ENCODE assay signal across 17 cellular contexts in genomic region chr11:1507381-1508140, GRCh38. TPM values are rescaled to one million over a fixed set of nuclear protein-coding genes. Genes with fewer than 3 reads are reported as not detected.
A peak's percentile ranks its signal among the peaks of the same experiment; 100 is the strongest.
DNase-seq lines count a peak whose midpoint lies in the region; ATAC-seq and TF ChIP-seq lines count a peak whose summit lies in the region.
"Had no signal": no experiment of that assay in that cellular context is flagged by ENCODE, and none has a peak within 500 bp of the region (broad histone marks: within the 10 kb centered on the region; RNA-seq: fewer than 3 reads in every experiment).

No MANE protein-coding gene starts in this region.

- H2BK20ac ChIP-seq in IMR-90 (ENCODE audit: low read depth, low read length): no peak overlapping the region

- POLR2A ChIA-PET in IMR-90 (lab: Charles Lee; ENCODE audit: unreplicated experiment): no interaction called here
- POLR2A ChIA-PET in MCF 10A (lab: Yijun Ruan, JAX): interaction anchor here (0.5 kb wide), 1 partner anchor 172 kb away, joined by 4 read pairs; no protein-coding TSS in a partner anchor

- H3K36me3 ChIP-seq in IMR-90 (ENCODE audit: control insufficient read depth, insufficient read depth, low read length): no peaks in the 10 kb centered on the region
- H3K36me3 ChIP-seq in endodermal cell (ENCODE audit: control insufficient read depth, insufficient read depth, low read length): no peaks in the 10 kb centered on the region
- no peaks in the 10 kb centered on the region for H3K36me3 ChIP-seq in tibial artery
- H3K36me3 ChIP-seq in brain microvascular endothelial cell (replicated peaks): no peaks in the 10 kb centered on the region
- H3K36me3 ChIP-seq: esophagus muscularis mucosa, uterus had no signal

- H2BK120ac ChIP-seq in IMR-90 (ENCODE audit: low read depth, low read length): no peak overlapping the region

- H3K4me3 ChIP-seq in IMR-90 (ENCODE audit: insufficient read depth, low read depth, low read length): no peak overlapping the region
- no peak overlapping the region for H3K4me3 ChIP-seq in endodermal cell (ENCODE audit: low read length)
- H3K4me3 ChIP-seq in tibial artery: peak overlapping the region; percentile 6 to 23
- H3K4me3 ChIP-seq in brain microvascular endothelial cell (ENCODE audit: low read depth, low read length): no peak overlapping the region
- H3K4me3 ChIP-seq: esophagus muscularis mucosa, uterus had no signal

- H2AK9ac ChIP-seq in IMR-90 (replicated peaks; ENCODE audit: low read depth, low read length, poor library complexity): peak overlapping the region; percentile 24

- CTCF ChIA-PET in IMR-90 (lab: Yijun Ruan, JAX) (no interaction called here), MCF 10A (lab: Yijun Ruan, JAX) (interaction anchor here (0.6 kb wide), 1 partner anchor 209 kb away, joined by 3 read pairs; no protein-coding TSS in a partner anchor)

- peaks cover 3% of the 10 kb centered on the region; the same call in 1 of the 2 replicates for H3K9me1 ChIP-seq in IMR-90 (ENCODE audit: insufficient read depth, low read length)

- no peak overlapping the region for H4K5ac ChIP-seq in IMR-90 (ENCODE audit: low read depth, low read length)

- no peak for TF ChIP-seq POLR2A in IMR-90 (IDR thresholded peaks at IDR 0.05; ENCODE audit: low read depth, low read length)

- no peak overlapping the region for H3K4me2 ChIP-seq in IMR-90 (ENCODE audit: low read depth, low read length)

- H3K56ac ChIP-seq in IMR-90 (ENCODE audit: extremely low read depth, insufficient read depth, low read length): no peak overlapping the region

- DNase-seq in IMR-90 (no peak), endodermal cell (no peak), midbrain (lab: John Stamatoyannopoulos, UW) (peak; percentile 45), tibial artery (peak; percentile 59 to 92), brain microvascular endothelial cell (no peak), MCF 10A (ENCODE audit: unreplicated experiment) (no peak)
- DNase-seq: activated B cell treated with CpG ODN at 0.5 μM for 24 hours; HCEC 1CT; NCI-H1105 treated with DMSO at 0.1 percent for 48 hours; NCI-H526; SHP77; stimulated activated CD4-positive, alpha-beta T cell treated with anti-CD3 and anti-CD28 coated beads, Interleukin-2, amount 100 ng/mL, for 24 hours; stimulated activated naive CD8-positive, alpha-beta T cell treated with anti-CD3 and anti-CD28 coated beads, Interleukin-15, amount 100 ng/mL, for 72 hours; uterus had no signal

- no peak overlapping the region for H4K91ac ChIP-seq in IMR-90 (ENCODE audit: insufficient read depth, low read depth, low read length)

- H3K14ac ChIP-seq in IMR-90 (replicated peaks; ENCODE audit: low read depth, low read length): no peak overlapping the region

- H3K9me3 Mint-ChIP-seq in endodermal cell: no peaks in the 10 kb centered on the region
- no peaks in the 10 kb centered on the region for H3K9me3 Mint-ChIP-seq in MCF 10A (ENCODE audit: unreplicated experiment)
- H3K9me3 Mint-ChIP-seq: activated B cell treated with CpG ODN at 0.5 μM for 24 hours; stimulated activated naive CD8-positive, alpha-beta T cell treated with anti-CD3 and anti-CD28 coated beads, Interleukin-15, amount 100 ng/mL, for 72 hours; T-helper 1 cell treated with Interleukin-12 subunit alpha and Interleukin-12 subunit beta and Interleukin-4 antibody, amounts not matched to agents 30 μg/mL and 1 μg/mL, for 36 hours had no signal

- no peak overlapping the region for H2BK5ac ChIP-seq in IMR-90 (ENCODE audit: low read depth, low read length, poor library complexity, severe bottlenecking)

- H3K4me1 Mint-ChIP-seq in endodermal cell: peaks cover 7% of the 10 kb centered on the region
- no peaks in the 10 kb centered on the region for H3K4me1 Mint-ChIP-seq in MCF 10A (ENCODE audit: insufficient read depth, unreplicated experiment)

- 27% methylated on average over 2 of the region's 21 CpGs; no CpG with 5 or more reads in 1 of the 2 experiments for WGBS in IMR-90 (ENCODE audit: extremely low coverage in 2 of 2, insufficient read length in 1 of 2), 2 experiments
- WGBS in endodermal cell (ENCODE audit: insufficient coverage in 1 of 2, insufficient read length in 1 of 2), 2 experiments: 79 to 87% methylated on average over 13 to 21 of the region's 21 CpGs

- H3K4me3 Mint-ChIP-seq in endodermal cell (no peak overlapping the region), MCF 10A (ENCODE audit: unreplicated experiment) (no peak overlapping the region)
- H3K4me3 Mint-ChIP-seq: activated B cell treated with CpG ODN at 0.5 μM for 24 hours; stimulated activated naive CD8-positive, alpha-beta T cell treated with anti-CD3 and anti-CD28 coated beads, Interleukin-15, amount 100 ng/mL, for 72 hours; T-helper 1 cell treated with Interleukin-12 subunit alpha and Interleukin-12 subunit beta and Interleukin-4 antibody, amounts not matched to agents 30 μg/mL and 1 μg/mL, for 36 hours had no signal

- no peak overlapping the region for H3K23ac ChIP-seq in IMR-90 (ENCODE audit: low read depth, low read length)

- H3K36me3 Mint-ChIP-seq in endodermal cell (ENCODE audit: low read depth) (no peaks in the 10 kb centered on the region), MCF 10A (ENCODE audit: insufficient read depth, unreplicated experiment) (no peaks in the 10 kb centered on the region)

- H3K18ac ChIP-seq in IMR-90 (ENCODE audit: low read depth, low read length): no peak overlapping the region

- H3K4ac ChIP-seq in IMR-90 (ENCODE audit: low read depth, low read length): no peak overlapping the region

- no peak overlapping the region for H2BK15ac ChIP-seq in IMR-90 (ENCODE audit: low read depth, low read length)

- TF ChIP-seq RAD21 in IMR-90 (IDR thresholded peaks at IDR 0.05; ENCODE audit: low read length): no peak

- no peak overlapping the region for H4K8ac ChIP-seq in IMR-90 (ENCODE audit: low read depth in 2 of 2, low read length in 2 of 2)

- intact Hi-C loops in IMR-90 (cut with micrococcal nuclease): no loop called here
- intact Hi-C loops in tibial artery (cut with DNase I; ENCODE audit: low total_unique reads): no loop called here
- intact Hi-C loops in MCF 10A (cut with micrococcal nuclease): no loop called here

- H3K27me3 ChIP-seq in IMR-90 (ENCODE audit: control insufficient read depth, insufficient read depth, low read length) (no peaks in the 10 kb centered on the region), endodermal cell (ENCODE audit: control insufficient read depth, insufficient read depth, low read length, poor library complexity, severe bottlenecking) (no peaks in the 10 kb centered on the region), tibial artery (no peaks in the 10 kb centered on the region), brain microvascular endothelial cell (replicated peaks) (no peaks in the 10 kb centered on the region)
- H3K27me3 ChIP-seq: esophagus muscularis mucosa, uterus had no signal

- dilution Hi-C loops in IMR-90 (cut with HindIII; ENCODE audit: low sequenced_read_pairs, unreplicated experiment): no loop called here

- ATAC-seq in IMR-90 (ENCODE audit: low read depth) (no peak), HG02840 (IDR thresholded peaks at IDR 0.05; ENCODE audit: low FRiP score, unreplicated experiment) (no peak)

- no peak overlapping the region for H2AFZ ChIP-seq in IMR-90 (replicated peaks; ENCODE audit: low read length, poor library complexity)

- H2AK5ac ChIP-seq in IMR-90 (ENCODE audit: low read depth, low read length): no peak overlapping the region

- in situ Hi-C loops in IMR-90 (cut with MboI; ENCODE audit: low sequenced_read_pairs) (loop anchor here (25.0 kb wide), 1 partner anchor 295 kb away; the partner anchor contains the start of gene MUC5B), brain microvascular endothelial cell (cut with HindIII; ENCODE audit: low pct_ligation_motif_present, low sequenced_read_pairs) (no loop called here)

- H3K79me1 ChIP-seq in IMR-90 (ENCODE audit: low read depth in 1 of 2, low read length in 2 of 2): peaks cover 8 to 66% of the 10 kb centered on the region in 2 experiments

- H3K9ac ChIP-seq in IMR-90 (ENCODE audit: low read depth, low read length) (no peak overlapping the region), endodermal cell (ENCODE audit: extremely low read depth, low read length, poor library complexity, severe bottlenecking) (peak overlapping the region; percentile 3)

- H3K27ac ChIP-seq in IMR-90 (ENCODE audit: insufficient read depth, low read length) (no peak overlapping the region), endodermal cell (ENCODE audit: low read depth, low read length) (no peak overlapping the region), tibial artery (peak overlapping the region; percentile 68 to 87), brain microvascular endothelial cell (no peak overlapping the region)
- H3K27ac ChIP-seq: uterus had no signal

- H3K4me1 ChIP-seq in IMR-90 (ENCODE audit: control insufficient read depth, insufficient read depth, low read length): no peaks in the 10 kb centered on the region; the same call in 1 of the 2 replicates
- peaks cover 7% of the 10 kb centered on the region for H3K4me1 ChIP-seq in endodermal cell (ENCODE audit: control insufficient read depth, insufficient read depth, low read length)
- peaks cover 0 to 80% (median 72%) of the 10 kb centered on the region in 4 donors for H3K4me1 ChIP-seq in tibial artery

- H3K27ac Mint-ChIP-seq in endodermal cell: peak overlapping the region; percentile 84
- no peak overlapping the region for H3K27ac Mint-ChIP-seq in MCF 10A (ENCODE audit: low read depth, unreplicated experiment)
- H3K27ac Mint-ChIP-seq: activated B cell treated with CpG ODN at 0.5 μM for 24 hours; T-helper 1 cell treated with Interleukin-12 subunit alpha and Interleukin-12 subunit beta and Interleukin-4 antibody, amounts not matched to agents 30 μg/mL and 1 μg/mL, for 36 hours had no signal

- no peak for TF ChIP-seq CTCF in IMR-90 (conservative IDR thresholded peaks at IDR 0.05; ENCODE audit: low read depth, low read length)
- no peak for TF ChIP-seq CTCF in endodermal cell (conservative IDR thresholded peaks at IDR 0.05)
- TF ChIP-seq CTCF in tibial artery (IDR thresholded peaks at IDR 0.05): no peak
- TF ChIP-seq CTCF in brain microvascular endothelial cell (IDR thresholded peaks at IDR 0.05; ENCODE audit: low read depth, low read length, missing control alignments): no peak
- TF ChIP-seq CTCF in MCF 10A (IDR thresholded peaks at IDR 0.05; ENCODE audit: unreplicated experiment): no peak

- no peaks in the 10 kb centered on the region for H3K9me3 ChIP-seq in IMR-90 (ENCODE audit: control insufficient read depth, insufficient read depth, low read length)
- H3K9me3 ChIP-seq in endodermal cell (ENCODE audit: control insufficient read depth, low read length): no peaks in the 10 kb centered on the region
- no peaks in the 10 kb centered on the region for H3K9me3 ChIP-seq in tibial artery
- H3K9me3 ChIP-seq: esophagus muscularis mucosa, uterus had no signal

- H3K27me3 Mint-ChIP-seq in endodermal cell (ENCODE audit: insufficient read depth) (no peaks in the 10 kb centered on the region), MCF 10A (ENCODE audit: insufficient read depth, unreplicated experiment) (no peaks in the 10 kb centered on the region)
- H3K27me3 Mint-ChIP-seq: activated B cell treated with CpG ODN at 0.5 μM for 24 hours; stimulated activated naive CD8-positive, alpha-beta T cell treated with anti-CD3 and anti-CD28 coated beads, Interleukin-15, amount 100 ng/mL, for 72 hours had no signal

- no TSS peak for BruUV-seq in IMR-90 (replicated peaks; lab: Mats Ljungman, UMichigan)
- BruUV-seq in MCF 10A (replicated peaks; lab: Mats Ljungman, UMichigan): no TSS peak

- peaks cover 86% of the 10 kb centered on the region for H4K20me1 ChIP-seq in IMR-90 (ENCODE audit: insufficient read depth, low read length)

RNA-seq across cellular contexts. Expression of gene MOB2, which starts 21.0 kb away (rescaled TPM):
- total RNA-seq in IMR-90 (2012; rRNA removed) (21.4 and 23.7 TPM in 2 replicates), endodermal cell (10 to 100 TPM; 23.9 to 25.4 TPM), MCF 10A (2022) (20.1 and 20.2 TPM in 2 replicates)
- polyA plus RNA-seq in IMR-90 (2012; rRNA removed): 36.2 and 40.7 TPM in 2 replicates
- polyA plus RNA-seq in IMR-90 (2012; cell fraction: cytosol; rRNA removed): 18.3 and 31.6 TPM in 2 replicates
- polyA plus RNA-seq in IMR-90 (2012; cell fraction: nucleus; rRNA removed; ENCODE audit: low replicate concordance): 48.7 and 84.0 TPM in 2 replicates
- polyA plus RNA-seq in endodermal cell (2013, experiment 1 of 2): 15.7 TPM
- 14.4 TPM for polyA plus RNA-seq in endodermal cell (2013, experiment 2 of 2)

Comparison
In these comparisons a context has a peak if more than half of its experiments do, and no peak if none do; other contexts are left out.
1. DNase-seq: peak in midbrain (single experiment) and tibial artery (2 of 2); none in IMR-90 (single experiment), endodermal cell (single experiment), brain microvascular endothelial cell (single experiment) and MCF 10A (single experiment).
2. H3K27ac ChIP-seq: peak in tibial artery (2 of 2); none in IMR-90 (single experiment), endodermal cell (single experiment) and brain microvascular endothelial cell (single experiment).
3. H3K4me3 ChIP-seq: peak in tibial artery (2 of 2); none in IMR-90 (single experiment), endodermal cell (single experiment) and brain microvascular endothelial cell (single experiment).